In the genomic region with DNA sequence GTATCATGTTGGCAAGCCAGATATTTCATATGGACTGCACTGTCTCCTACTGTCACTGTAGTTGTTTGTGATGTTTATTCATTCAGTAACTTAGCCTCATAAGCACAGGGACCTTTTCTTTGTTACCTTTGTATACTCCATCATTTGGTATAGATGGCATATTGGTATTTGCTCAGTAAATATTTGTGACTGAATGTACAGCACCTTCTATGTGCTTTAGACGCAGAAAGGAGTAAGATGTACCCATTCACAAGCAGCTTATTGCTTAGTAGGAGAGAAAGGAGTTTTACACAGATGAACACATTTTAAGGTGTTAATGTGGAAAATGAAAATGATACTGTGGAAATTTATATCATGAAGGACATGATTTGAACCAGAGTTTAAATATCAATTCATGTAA, we compare ENCODE assay signal across 17 cellular contexts.
"Had no signal": no experiment of that assay in that cellular context is flagged by ENCODE, and none has a peak within 500 bp of the region (broad histone marks: within the 10 kb centered on the region; RNA-seq: fewer than 3 reads in every experiment).

No MANE protein-coding gene starts in this region.

- DNase-seq: activated CD4-positive, alpha-beta T cell treated with anti-CD3 and anti-CD28 coated beads, Interleukin-2, amount 50 U/mL, for 1 hour; activated naive CD4-positive, alpha-beta T cell; cerebellar nuclear complex; cortex of kidney; effector CD4-positive, alpha-beta T cell; heart left ventricle; left lung; ovary; psoas muscle; right cardiac atrium; stimulated activated CD4-positive, alpha-beta T cell treated with anti-CD3 and anti-CD28 coated beads, Interleukin-15, amount 100 ng/mL, for 24 hours; stimulated activated CD4-positive, alpha-beta T cell treated with anti-CD3 and anti-CD28 coated beads, Interleukin-2, amount 100 ng/mL, for 48 hours; upper lobe of right lung had no signal

- H3K27ac ChIP-seq: ascending aorta, gastroesophageal sphincter, heart left ventricle, left lung, ovary, psoas muscle, skin epidermis, upper lobe of right lung had no signal

- H3K4me3 ChIP-seq: ascending aorta, gastroesophageal sphincter, heart left ventricle, left lung, ovary, psoas muscle, skin epidermis, upper lobe of right lung had no signal

- H3K9me3 ChIP-seq: ascending aorta, gastroesophageal sphincter, left lung, ovary, psoas muscle, upper lobe of right lung had no signal

- H3K27me3 ChIP-seq: ascending aorta, gastroesophageal sphincter, heart left ventricle, left lung, ovary, upper lobe of right lung had no signal

- ATAC-seq: esophagus mucosa, gastroesophageal sphincter, heart left ventricle, left lung, psoas muscle, right cardiac atrium, upper lobe of right lung had no signal

- H3K36me3 ChIP-seq: ascending aorta, gastroesophageal sphincter, heart left ventricle, left lung, ovary, upper lobe of right lung had no signal
